In genomic region chr14:76919811-76920571, GRCh38 we compare ENCODE assay signal across 8 cellular contexts.
DNase-seq lines count a peak whose midpoint lies in the region; ATAC-seq and TF ChIP-seq lines count a peak whose summit lies in the region.

No MANE protein-coding gene starts in this region.

- no peaks in the 10 kb centered on the region for H3K9me3 Mint-ChIP-seq in activated naive CD4-positive, alpha-beta T cell treated with anti-CD3 and anti-CD28 coated beads, Interleukin-2, amount 10 ng/mL, durations not matched to agents 7 days and 5 days

- H3K4me1 ChIP-seq in gastrocnemius medialis, result peaks cover 47 to 48% of the 10 kb centered on the region in 2 donors

- peak overlapping the region; percentile 90 to 98 (median 94) for H3K27ac ChIP-seq in gastrocnemius medialis

- DNase-seq in activated naive CD4-positive, alpha-beta T cell treated with anti-CD3 and anti-CD28 coated beads, Interleukin-2, amount 10 ng/mL, durations not matched to agents 7 days and 5 days, result peak; percentile 42
- DNase-seq in activated naive CD4-positive, alpha-beta T cell treated with Interleukin-2 at 50 U/mL for 16 hours, result no peak
- DNase-seq in NCI-H446 treated with DMSO at 0.1 percent for 48 hours (lab: John Stamatoyannopoulos, UW), result peak; percentile 92
- DNase-seq in amniotic epithelial cell (ENCODE audit: low read depth), result peak; percentile 88
- peak; percentile 78 for DNase-seq in hepatic stellate cell (ENCODE audit: low spot score)
- peak in 1 of 2 donors; percentile 47 for DNase-seq in gastrocnemius medialis

- no peaks in the 10 kb centered on the region for H3K36me3 ChIP-seq in gastrocnemius medialis

- H3K27me3 ChIP-seq in gastrocnemius medialis, result no peaks in the 10 kb centered on the region

- H3K4me1 Mint-ChIP-seq in activated naive CD4-positive, alpha-beta T cell treated with anti-CD3 and anti-CD28 coated beads, Interleukin-2, amount 10 ng/mL, durations not matched to agents 7 days and 5 days, result peaks cover 80% of the 10 kb centered on the region

- H3K4me3 ChIP-seq in gastrocnemius medialis, result peak overlapping the region; percentile 7 to 33 (median 32)

- CTCF ChIA-PET in activated naive CD4-positive, alpha-beta T cell treated with anti-CD3 and anti-CD28 coated beads, Interleukin-2, amount 10 ng/mL, durations not matched to agents 7 days and 5 days (lab: Charles Lee), result interaction anchor here (0.8 to 15.5 kb wide), 11 partner anchors 10 to 148 kb away, joined by 3 to 273 read pairs (median 10); no protein-coding TSS in a partner anchor

- TF ChIP-seq POLR2A in gastrocnemius medialis (IDR thresholded peaks at IDR 0.05), result no peak

- in situ Hi-C loops in gastrocnemius medialis (cut with MboI; ENCODE audit: low sequenced_read_pairs in 4 of 4), result loop anchor here in 1 of 4 donors (10.0 kb wide), 1 partner anchor 145 kb away; no protein-coding TSS in a partner anchor

- ATAC-seq in gastrocnemius medialis (no peak), GM21528 (IDR thresholded peaks at IDR 0.05; ENCODE audit: low FRiP score, unreplicated experiment) (no peak), GM19023 (IDR thresholded peaks at IDR 0.05; ENCODE audit: unreplicated experiment) (no peak)

- peaks cover 27% of the 10 kb centered on the region for H3K27me3 Mint-ChIP-seq in activated naive CD4-positive, alpha-beta T cell treated with anti-CD3 and anti-CD28 coated beads, Interleukin-2, amount 10 ng/mL, durations not matched to agents 7 days and 5 days

- no peak overlapping the region for H3K27ac Mint-ChIP-seq in activated naive CD4-positive, alpha-beta T cell treated with anti-CD3 and anti-CD28 coated beads, Interleukin-2, amount 10 ng/mL, durations not matched to agents 7 days and 5 days

- no peaks in the 10 kb centered on the region for H3K9me3 ChIP-seq in gastrocnemius medialis

- no peaks in the 10 kb centered on the region for H3K36me3 Mint-ChIP-seq in activated naive CD4-positive, alpha-beta T cell treated with anti-CD3 and anti-CD28 coated beads, Interleukin-2, amount 10 ng/mL, durations not matched to agents 7 days and 5 days

- intact Hi-C loops in gastrocnemius medialis (cut with DNase I; ENCODE audit: low total_unique reads), result loop anchor here (1.0 to 5.0 kb wide), 4 partner anchors 33 to 397 kb away; no protein-coding TSS in a partner anchor

- no peak overlapping the region for H3K4me3 Mint-ChIP-seq in activated naive CD4-positive, alpha-beta T cell treated with anti-CD3 and anti-CD28 coated beads, Interleukin-2, amount 10 ng/mL, durations not matched to agents 7 days and 5 days

- TF ChIP-seq CTCF in gastrocnemius medialis (IDR thresholded peaks at IDR 0.05 in 4 of 5, conservative IDR thresholded peaks at IDR 0.05 in 1 of 5), result no peak
